18 cellular contexts compared by ENCODE assay signal in genomic region chr5:113125371-113125770, GRCh38.
DNase-seq lines count a peak whose midpoint lies in the region; TF ChIP-seq lines count a peak whose summit lies in the region.
"Had no signal": no experiment of that assay in that cellular context is flagged by ENCODE, and none has a peak within 500 bp of the region (broad histone marks: within the 10 kb centered on the region; RNA-seq: fewer than 3 reads in every experiment).

No MANE protein-coding gene starts in this region.

- no peak for TF ChIP-seq EP300 in ovary (IDR thresholded peaks at IDR 0.05)

- H3K36me3 ChIP-seq in ovary, result no peaks in the 10 kb centered on the region
- H3K36me3 ChIP-seq: BLaER1 had no signal

- H3K4me3 ChIP-seq in fibroblast of the aortic adventitia (ENCODE audit: low read depth, low read length), result no peak overlapping the region
- no peak overlapping the region for H3K4me3 ChIP-seq in ovary
- H3K4me3 ChIP-seq: A549, BLaER1, GM12878 had no signal

- no peak overlapping the region for H3K27ac ChIP-seq in ovary
- H3K27ac ChIP-seq: 22Rv1, A549, BLaER1, HL-60 had no signal

- no peak for TF ChIP-seq POLR2A in ovary (IDR thresholded peaks at IDR 0.05)

- no peak for TF ChIP-seq CTCF in fibroblast of the aortic adventitia (IDR thresholded peaks at IDR 0.05; ENCODE audit: insufficient read depth, low read length)
- TF ChIP-seq CTCF in ovary (IDR thresholded peaks at IDR 0.05), result no peak

- DNase-seq in DMS 273 (lab: John Stamatoyannopoulos, UW; ENCODE audit: unreplicated experiment) (peak; percentile 15), DMS 273 treated with DMSO at 0.1 percent for 48 hours (lab: John Stamatoyannopoulos, UW) (no peak), SK-N-DZ (ENCODE audit: low spot score) (peak; percentile 72), fibroblast of the aortic adventitia (ENCODE audit: low read depth) (peak; percentile 48), NCI-H345 treated with DMSO at 0.1 percent for 48 hours (lab: John Stamatoyannopoulos, UW; ENCODE audit: unreplicated experiment) (no peak), ovary (no peak), iPS-NIHi11 (ENCODE audit: low spot score) (no peak)
- DNase-seq: AML-193; CD4-positive, alpha-beta memory T cell; DMS53; DND-41; EL; H9 had no signal

- WGBS in ovary, 3 donors, result 59 to 65% (median 65%) methylated on average over 4 of the region's 4 CpGs

- H3K4me1 ChIP-seq in ovary (ENCODE audit: insufficient read depth), result peaks cover 12% of the 10 kb centered on the region
- H3K4me1 ChIP-seq: A549, BLaER1 had no signal

- intact Hi-C loops in ovary (cut with DNase I), result no loop called here

- no peaks in the 10 kb centered on the region for H3K27me3 ChIP-seq in ovary
- H3K27me3 ChIP-seq: BLaER1 had no signal

- no peaks in the 10 kb centered on the region for H3K9me3 ChIP-seq in ovary
- H3K9me3 ChIP-seq: A549 had no signal

Comparison
In these comparisons a context has a peak if more than half of its experiments do, and no peak if none do; other contexts are left out.
1. DNase-seq: peak in DMS 273 (single experiment), SK-N-DZ (single experiment) and fibroblast of the aortic adventitia (single experiment); none in DMS 273 treated with DMSO at 0.1 percent for 48 hours (single experiment), NCI-H345 treated with DMSO at 0.1 percent for 48 hours (single experiment), ovary (0 of 5) and iPS-NIHi11 (single experiment).